In genomic region chr9:129221233-129221632, GRCh38 we compare ENCODE assay signal across 13 cellular contexts. TPM values are rescaled to one million over a fixed set of nuclear protein-coding genes. Genes with fewer than 3 reads are reported as not detected.
DNase-seq lines count a peak whose midpoint lies in the region; ATAC-seq and TF ChIP-seq lines count a peak whose summit lies in the region.
"Had no signal": no experiment of that assay in that cellular context is flagged by ENCODE, and none has a peak within 500 bp of the region (broad histone marks: within the 10 kb centered on the region; RNA-seq: fewer than 3 reads in every experiment).

No MANE protein-coding gene starts in this region.

- TF ChIP-seq CTCF in DOHH2 (IDR thresholded peaks at IDR 0.05; ENCODE audit: low read depth, low read length, poor library complexity, severe bottlenecking) (no peak), mucosa of descending colon (IDR thresholded peaks at IDR 0.05) (no peak), esophagus muscularis mucosa (IDR thresholded peaks at IDR 0.05) (no peak)

- intact Hi-C loops in mucosa of descending colon (cut with DNase I, micrococcal nuclease) (no loop called here), esophagus muscularis mucosa (cut with DNase I) (no loop called here)
- intact Hi-C loops in activated T-helper 2 cell treated with anti-CD3 and anti-CD28 coated beads, Interferon-gamma antibody, Interleukin-2, Interleukin-4, amounts not matched to agents 10 μg/mL and 5 μg/mL and 100 μg/mL, durations not matched to agents 14 hours and 24 hours and 36 hours (cut with micrococcal nuclease), result no loop called here

- H3K9me3 Mint-ChIP-seq in activated T-helper 2 cell treated with anti-CD3 and anti-CD28 coated beads, Interferon-gamma antibody, Interleukin-2, Interleukin-4, amounts not matched to agents 10 μg/mL and 5 μg/mL and 100 μg/mL, durations not matched to agents 14 hours and 24 hours and 36 hours, result no peaks in the 10 kb centered on the region

- H4K20me1 ChIP-seq in DOHH2 (ENCODE audit: control insufficient read depth, insufficient read depth, low read depth, low read length), result no peaks in the 10 kb centered on the region

- no peak overlapping the region for H3K4me3 ChIP-seq in DOHH2 (ENCODE audit: low read length)
- H3K4me3 ChIP-seq in mucosa of descending colon, result no peak overlapping the region
- H3K4me3 ChIP-seq in esophagus muscularis mucosa, result no peak overlapping the region

- H3K4me1 ChIP-seq in DOHH2 (ENCODE audit: control insufficient read depth, low read length) (peaks cover 14% of the 10 kb centered on the region), mucosa of descending colon (ENCODE audit: low read depth) (peaks cover 6% of the 10 kb centered on the region), esophagus muscularis mucosa (peaks cover 5 to 24% (median 10%) of the 10 kb centered on the region in 4 donors)

- peaks cover 27% of the 10 kb centered on the region for H3K4me1 Mint-ChIP-seq in T-helper 17 cell
- peaks cover 28% of the 10 kb centered on the region for H3K4me1 Mint-ChIP-seq in activated T-helper 2 cell treated with anti-CD3 and anti-CD28 coated beads, Interferon-gamma antibody, Interleukin-2, Interleukin-4, amounts not matched to agents 10 μg/mL and 5 μg/mL and 100 μg/mL, durations not matched to agents 14 hours and 24 hours and 36 hours (ENCODE audit: low read depth)

- WGBS in esophagus muscularis mucosa, result 80% methylated on average over 7 of the region's 7 CpGs

- H3F3A ChIP-seq in DOHH2 (ENCODE audit: control insufficient read depth, insufficient read depth), result no peaks in the 10 kb centered on the region

- H3K27me3 ChIP-seq in DOHH2 (ENCODE audit: control insufficient read depth, low read length) (no peaks in the 10 kb centered on the region), esophagus muscularis mucosa (no peaks in the 10 kb centered on the region)

- no peak overlapping the region for H3K27ac Mint-ChIP-seq in T-helper 17 cell
- no peak overlapping the region for H3K27ac Mint-ChIP-seq in activated T-helper 2 cell treated with anti-CD3 and anti-CD28 coated beads, Interferon-gamma antibody, Interleukin-2, Interleukin-4, amounts not matched to agents 10 μg/mL and 5 μg/mL and 100 μg/mL, durations not matched to agents 14 hours and 24 hours and 36 hours

- no peaks in the 10 kb centered on the region for H3K27me3 Mint-ChIP-seq in T-helper 17 cell
- H3K27me3 Mint-ChIP-seq in activated T-helper 2 cell treated with anti-CD3 and anti-CD28 coated beads, Interferon-gamma antibody, Interleukin-2, Interleukin-4, amounts not matched to agents 10 μg/mL and 5 μg/mL and 100 μg/mL, durations not matched to agents 14 hours and 24 hours and 36 hours (ENCODE audit: low read depth), result no peaks in the 10 kb centered on the region
- H3K27me3 Mint-ChIP-seq: brain had no signal

- peak; percentile 62 for ATAC-seq in GM21737 (IDR thresholded peaks at IDR 0.05; ENCODE audit: unreplicated experiment)
- ATAC-seq in T-helper 17 cell, result peak; percentile 67
- ATAC-seq in mucosa of descending colon, result peak; percentile 35
- ATAC-seq in GM18498 (IDR thresholded peaks at IDR 0.05; ENCODE audit: unreplicated experiment), result no peak
- ATAC-seq: SK-N-SH treated with all-trans-retinoic acid at 6 μM for 48 hours had no signal

- no peak for TF ChIP-seq POLR2A in esophagus muscularis mucosa (IDR thresholded peaks at IDR 0.05; ENCODE audit: low read depth)

- no peaks in the 10 kb centered on the region for H3K9me3 ChIP-seq in DOHH2 (ENCODE audit: control insufficient read depth, insufficient read depth, low read length)
- no peaks in the 10 kb centered on the region for H3K9me3 ChIP-seq in T-helper 17 cell (ENCODE audit: control insufficient read depth, low read length, poor library complexity, severe bottlenecking)
- H3K9me3 ChIP-seq in mucosa of descending colon, result no peaks in the 10 kb centered on the region
- no peaks in the 10 kb centered on the region for H3K9me3 ChIP-seq in esophagus muscularis mucosa

- no peaks in the 10 kb centered on the region for H3K36me3 Mint-ChIP-seq in T-helper 17 cell (ENCODE audit: low read depth)
- H3K36me3 Mint-ChIP-seq in activated T-helper 2 cell treated with anti-CD3 and anti-CD28 coated beads, Interferon-gamma antibody, Interleukin-2, Interleukin-4, amounts not matched to agents 10 μg/mL and 5 μg/mL and 100 μg/mL, durations not matched to agents 14 hours and 24 hours and 36 hours (ENCODE audit: low read depth), result no peaks in the 10 kb centered on the region
- H3K36me3 Mint-ChIP-seq: brain had no signal

- no peak for TF ChIP-seq EP300 in esophagus muscularis mucosa (IDR thresholded peaks at IDR 0.05)

- H3K4me2 ChIP-seq in DOHH2 (ENCODE audit: low read length), result peak overlapping the region; percentile 35

- no peaks in the 10 kb centered on the region for H3K9me2 ChIP-seq in DOHH2 (replicated peaks; ENCODE audit: control insufficient read depth, low read length)

- no peaks in the 10 kb centered on the region for H3K79me2 ChIP-seq in DOHH2 (ENCODE audit: control insufficient read depth, low read length)

- H3K27ac ChIP-seq in DOHH2 (ENCODE audit: low read depth, low read length) (no peak overlapping the region), esophagus muscularis mucosa (replicated peaks in 1 of 4) (no peak overlapping the region)

- DNase-seq in T-helper 17 cell (no peak), mucosa of descending colon (no peak), esophagus muscularis mucosa (ENCODE audit: extremely low spot score) (no peak), medulla oblongata (ENCODE audit: extremely low spot score) (no peak)
- no peak for DNase-seq in activated T-helper 2 cell treated with anti-CD3 and anti-CD28 coated beads, Interferon-gamma antibody, Interleukin-2, Interleukin-4, amounts not matched to agents 10 μg/mL and 5 μg/mL and 100 μg/mL, durations not matched to agents 14 hours and 24 hours and 36 hours (ENCODE audit: low spot score)
- DNase-seq: activated CD4-positive, alpha-beta T cell treated with anti-CD3 and anti-CD28 coated beads, Interleukin-2, amount 50 U/mL, for 48 hours; NCI-H82; posterior cingulate gyrus had no signal

- H3K4me3 Mint-ChIP-seq in T-helper 17 cell, result peak overlapping the region; percentile 49
- no peak overlapping the region for H3K4me3 Mint-ChIP-seq in activated T-helper 2 cell treated with anti-CD3 and anti-CD28 coated beads, Interferon-gamma antibody, Interleukin-2, Interleukin-4, amounts not matched to agents 10 μg/mL and 5 μg/mL and 100 μg/mL, durations not matched to agents 14 hours and 24 hours and 36 hours (ENCODE audit: low read depth)
- H3K4me3 Mint-ChIP-seq: brain had no signal

- H3K36me3 ChIP-seq in DOHH2 (ENCODE audit: control insufficient read depth, low read length), result no peaks in the 10 kb centered on the region
- no peaks in the 10 kb centered on the region for H3K36me3 ChIP-seq in mucosa of descending colon (ENCODE audit: low read depth)
- H3K36me3 ChIP-seq in esophagus muscularis mucosa, result no peaks in the 10 kb centered on the region

RNA-seq across cellular contexts. Expression of gene IER5L, which starts 43.2 kb away (rescaled TPM):
- total RNA-seq in T-helper 17 cell, result 1 to 10 TPM; 2.4 to 3.1 TPM
- total RNA-seq in mucosa of descending colon, result 1 to 10 TPM; 5.8 to 8.2 (median 8.0) TPM
- 10 to 100 TPM in 3 of 4 donors, 1 to 10 TPM in 1; 5.0 to 24.2 (median 12.9) TPM for total RNA-seq in esophagus muscularis mucosa
- 8.6 and 9.3 TPM in 2 replicates for total RNA-seq in activated T-helper 2 cell treated with anti-CD3 and anti-CD28 coated beads, Interferon-gamma antibody, Interleukin-2, Interleukin-4, amounts not matched to agents 10 μg/mL and 5 μg/mL and 100 μg/mL, durations not matched to agents 14 hours and 24 hours and 36 hours
